Comparison of ENCODE assay signal across 9 cellular contexts in the genomic region with DNA sequence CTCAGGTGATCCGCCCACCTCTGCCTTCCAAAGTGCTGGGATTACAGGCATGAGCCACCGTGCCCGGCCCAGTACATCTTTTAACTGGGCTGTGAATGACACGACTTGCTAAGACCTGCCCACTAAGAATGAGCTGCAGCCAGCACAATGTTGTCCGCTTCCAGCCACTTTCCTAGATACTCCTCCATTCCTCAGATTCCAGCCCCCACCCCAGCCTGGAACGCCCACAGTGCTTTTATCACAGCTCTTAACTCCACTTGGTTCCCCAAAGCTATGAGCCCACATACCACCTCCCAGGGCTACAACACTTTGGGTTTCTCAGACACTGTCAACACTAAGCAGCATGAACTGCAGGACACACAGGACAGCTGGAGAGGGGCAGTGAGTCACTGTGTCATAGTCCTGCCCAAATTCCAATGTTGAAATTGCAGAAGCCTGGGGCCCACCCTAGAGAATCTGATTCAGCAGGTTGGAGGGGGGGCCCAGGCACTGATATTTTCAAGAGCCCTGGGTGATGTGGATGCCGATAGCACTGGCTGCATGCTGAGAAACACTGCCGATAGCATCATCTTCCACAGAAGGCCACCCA.
DNase-seq lines count a peak whose midpoint lies in the region; ATAC-seq and TF ChIP-seq lines count a peak whose summit lies in the region.
"Had no signal": no experiment of that assay in that cellular context is flagged by ENCODE, and none has a peak within 500 bp of the region (broad histone marks: within the 10 kb centered on the region; RNA-seq: fewer than 3 reads in every experiment).

No MANE protein-coding gene starts in this region.

- no peaks in the 10 kb centered on the region for H3K9me2 ChIP-seq in MM.1S (replicated peaks; ENCODE audit: insufficient read depth, low read length)

- no peaks in the 10 kb centered on the region for H4K20me1 ChIP-seq in MM.1S (ENCODE audit: insufficient read depth, low read length)

- H2AFZ ChIP-seq in MM.1S (ENCODE audit: low read length) (no peak overlapping the region), parathyroid adenoma (no peak overlapping the region)

- peak overlapping the region; percentile 86 for H3K4me2 ChIP-seq in MM.1S (ENCODE audit: low read depth, low read length)
- no peak overlapping the region for H3K4me2 ChIP-seq in parathyroid adenoma (ENCODE audit: low read length)

- in situ Hi-C loops in ACHN (cut with HindIII; ENCODE audit: low pct_ligation_motif_present, low pct_unique_long_range_greater_than_20kb, low sequenced_read_pairs) = no loop called here

- H3K4me3 ChIP-seq in MM.1S (ENCODE audit: low read length) = peak overlapping the region; percentile 42
- no peak overlapping the region for H3K4me3 ChIP-seq in epithelial cell of esophagus (ENCODE audit: low read length)
- no peak overlapping the region for H3K4me3 ChIP-seq in parathyroid adenoma (ENCODE audit: low read depth, low read length)

- H3F3A ChIP-seq in MM.1S (ENCODE audit: insufficient read depth, low read length) = peaks cover 35% of the 10 kb centered on the region

- H3K36me3 ChIP-seq in MM.1S (replicated peaks; ENCODE audit: insufficient read depth, low read length) (no peaks in the 10 kb centered on the region), parathyroid adenoma (ENCODE audit: control insufficient read depth, insufficient read depth, low read length) (no peaks in the 10 kb centered on the region)

- H3K27ac ChIP-seq in MM.1S (ENCODE audit: low read length) (peak overlapping the region; percentile 86; the same call in 1 of the 2 replicates), parathyroid adenoma (peak overlapping the region; percentile 24)

- DNase-seq in EL (peak; percentile 76), MM.1S (no peak), epithelial cell of esophagus (ENCODE audit: low read depth) (peak; percentile 89), ACHN (no peak), NCI-H1436 treated with DMSO at 0.1 percent for 48 hours (lab: John Stamatoyannopoulos, UW) (no peak), NCI-H1417 (lab: John Stamatoyannopoulos, UW) (no peak)
- DNase-seq: midbrain had no signal

- TF ChIP-seq CTCF in MM.1S (IDR thresholded peaks at IDR 0.05; ENCODE audit: low read length) = no peak
- no peak for TF ChIP-seq CTCF in epithelial cell of esophagus (IDR thresholded peaks at IDR 0.05; ENCODE audit: insufficient read depth, low read depth, low read length, missing control alignments)
- TF ChIP-seq CTCF in parathyroid adenoma (IDR thresholded peaks at IDR 0.05) = no peak

- H3K4me1 ChIP-seq in MM.1S (ENCODE audit: low read length) = peaks cover 41% of the 10 kb centered on the region
- peaks cover 10% of the 10 kb centered on the region for H3K4me1 ChIP-seq in parathyroid adenoma

- no peak for ATAC-seq in GM19463 (IDR thresholded peaks at IDR 0.05; ENCODE audit: unreplicated experiment)

- H3K27me3 ChIP-seq in MM.1S (replicated peaks; ENCODE audit: insufficient read depth, low read length) = no peaks in the 10 kb centered on the region
- no peaks in the 10 kb centered on the region for H3K27me3 ChIP-seq in parathyroid adenoma (ENCODE audit: control insufficient read depth, insufficient read depth, low read length)

- H3K79me2 ChIP-seq in MM.1S (ENCODE audit: low read length) (no peaks in the 10 kb centered on the region), parathyroid adenoma (no peaks in the 10 kb centered on the region)

- H3K9ac ChIP-seq in MM.1S (ENCODE audit: low read length) = peak overlapping the region; percentile 64
- no peak overlapping the region for H3K9ac ChIP-seq in parathyroid adenoma

- H3K9me3 ChIP-seq in MM.1S (replicated peaks; ENCODE audit: insufficient read depth, low read length) (no peaks in the 10 kb centered on the region), parathyroid adenoma (ENCODE audit: control insufficient read depth, low read length) (no peaks in the 10 kb centered on the region)

Comparison
In these comparisons a context has a peak if more than half of its experiments do, and no peak if none do; other contexts are left out.
1. DNase-seq: peak in EL (single experiment) and epithelial cell of esophagus (single experiment); none in MM.1S (single experiment), ACHN (single experiment), NCI-H1436 treated with DMSO at 0.1 percent for 48 hours (single experiment) and NCI-H1417 (0 of 3).